In genomic region chr1:25586181-25586588, GRCh38 we compare ENCODE assay signal across 2 cellular contexts.
TF ChIP-seq lines count a peak whose summit lies in the region.

No MANE protein-coding gene starts in this region.

TF ChIP-seq in H1, 55 proteins besides CTCF, POLR2A, EP300 and RAD21 (continues in another document):
- no peak for TF ChIP-seq SIN3A (conservative IDR thresholded peaks at IDR 0.05 in 1 of 2, IDR thresholded peaks at IDR 0.05 in 1 of 2; ENCODE audit: low read depth in 1 of 2, low read length in 2 of 2)
- peak; percentile 32; the same call in 1 of the 2 replicates for TF ChIP-seq POLR2AphosphoS5 (IDR thresholded peaks at IDR 0.05; ENCODE audit: low read depth, low read length)
- TF ChIP-seq USF2 (IDR thresholded peaks at IDR 0.05; ENCODE audit: low read length) = no peak
- TF ChIP-seq RNF2 (IDR thresholded peaks at IDR 0.05; ENCODE audit: borderline replicate concordance, low read depth, low read length, missing control alignments, poor library complexity, severe bottlenecking) = no peak
- peak; percentile 42; the same call in 1 of the 2 replicates for TF ChIP-seq TAF1 (IDR thresholded peaks at IDR 0.05; ENCODE audit: low read depth, low read length)
- no peak for TF ChIP-seq HDAC2 (IDR thresholded peaks at IDR 0.05; ENCODE audit: borderline replicate concordance in 1 of 2, low read depth in 2 of 2, low read length in 2 of 2)
- TF ChIP-seq CHD1 (IDR thresholded peaks at IDR 0.05; ENCODE audit: low read depth, low read length) = no peak
- TF ChIP-seq CHD7 (IDR thresholded peaks at IDR 0.05; ENCODE audit: insufficient replicate concordance, low read length) = no peak
- TF ChIP-seq TEAD4 (IDR thresholded peaks at IDR 0.05; ENCODE audit: low read depth, low read length) = no peak
- no peak for TF ChIP-seq YY1 (IDR thresholded peaks at IDR 0.05; ENCODE audit: low read depth, low read length)
- no peak for TF ChIP-seq TAF7 (optimal IDR thresholded peaks at IDR 0.05; ENCODE audit: borderline replicate concordance, low read depth, low read length)
- 0 out of 2 replicates have a peak, but pooled peaks have one; percentile 0 for TF ChIP-seq KDM1A (IDR thresholded peaks at IDR 0.05; ENCODE audit: borderline replicate concordance, low read length)
- TF ChIP-seq RXRA (IDR thresholded peaks at IDR 0.05; ENCODE audit: insufficient read depth, low read depth, low read length) = no peak
- TF ChIP-seq CHD2 (IDR thresholded peaks at IDR 0.05; ENCODE audit: low read length) = no peak
- TF ChIP-seq JUN (IDR thresholded peaks at IDR 0.05; ENCODE audit: low read depth, low read length) = no peak
- no peak for TF ChIP-seq PHF8 (conservative IDR thresholded peaks at IDR 0.05; ENCODE audit: low read depth, low read length)
- no peak for TF ChIP-seq CEBPB (IDR thresholded peaks at IDR 0.05; ENCODE audit: low read depth, low read length)
- TF ChIP-seq FOSL1 (IDR thresholded peaks at IDR 0.05; ENCODE audit: insufficient read depth, low read depth, low read length) = no peak

TF ChIP-seq in SK-N-SH, 30 proteins besides CTCF, POLR2A, EP300 and RAD21:
- TF ChIP-seq MAX (IDR thresholded peaks at IDR 0.05; ENCODE audit: low read depth) = no peak
- no peak for TF ChIP-seq ELF1 (IDR thresholded peaks at IDR 0.05)
- no peak for TF ChIP-seq GABPA (IDR thresholded peaks at IDR 0.05; ENCODE audit: low read depth)
- no peak for TF ChIP-seq EZH2phosphoT487 (IDR thresholded peaks at IDR 0.05; ENCODE audit: borderline replicate concordance, low read depth)
- no peak for TF ChIP-seq FOXJ3 (CRISPR knock-in tag; IDR thresholded peaks at IDR 0.05)
- TF ChIP-seq PBX3 (IDR thresholded peaks at IDR 0.05) = no peak
- no peak for TF ChIP-seq USF1 (IDR thresholded peaks at IDR 0.05; ENCODE audit: borderline replicate concordance, low read depth)
- TF ChIP-seq USF2 (IDR thresholded peaks at IDR 0.05; ENCODE audit: borderline replicate concordance, low read depth, low read length) = no peak
- TF ChIP-seq SMC3 (IDR thresholded peaks at IDR 0.05; ENCODE audit: low read depth, low read length) = no peak
- TF ChIP-seq FOSL2 (IDR thresholded peaks at IDR 0.05; ENCODE audit: borderline replicate concordance, low read depth) = no peak
- TF ChIP-seq ZBTB33 (IDR thresholded peaks at IDR 0.05; ENCODE audit: borderline replicate concordance, low read depth) = no peak
- TF ChIP-seq NRF1 (IDR thresholded peaks at IDR 0.05; ENCODE audit: low read depth, low read length) = no peak
- TF ChIP-seq RFX5 (IDR thresholded peaks at IDR 0.05; ENCODE audit: low read length) = no peak
- TF ChIP-seq RXRA (IDR thresholded peaks at IDR 0.05; ENCODE audit: borderline replicate concordance, low read depth) = no peak
